ENCODE assay signal across 29 cellular contexts in the genomic region with DNA sequence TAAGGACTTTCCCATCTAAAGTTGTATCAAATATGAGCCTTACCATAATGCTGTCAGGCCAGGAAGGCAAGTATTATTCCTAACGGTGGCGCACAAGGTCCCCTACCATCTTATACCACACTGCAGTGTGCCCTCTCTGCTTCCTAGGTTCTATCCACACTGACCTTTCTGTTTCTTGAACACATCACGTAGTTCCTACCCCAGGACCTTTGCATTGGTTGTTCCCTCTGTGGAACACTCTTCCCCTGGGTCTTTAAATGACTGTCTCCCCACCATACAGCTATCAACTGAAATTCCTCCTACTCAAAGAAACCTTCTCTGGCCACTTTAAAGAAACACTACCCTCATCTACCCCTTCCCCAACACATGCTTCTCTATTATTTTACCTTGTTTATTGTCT.
DNase-seq lines count a peak whose midpoint lies in the region; ATAC-seq, FAIRE-seq and TF ChIP-seq lines count a peak whose summit lies in the region.
"Had no signal": no experiment of that assay in that cellular context is flagged by ENCODE, and none has a peak within 500 bp of the region (broad histone marks: within the 10 kb centered on the region; RNA-seq: fewer than 3 reads in every experiment).

No MANE protein-coding gene starts in this region.

- H3K9ac ChIP-seq in astrocyte (ENCODE audit: low read length): no peak overlapping the region
- no peak overlapping the region for H3K9ac ChIP-seq in stomach smooth muscle (ENCODE audit: low read length in 2 of 2)
- no peak overlapping the region for H3K9ac ChIP-seq in colonic mucosa (ENCODE audit: low read depth in 2 of 2, low read length in 2 of 2)
- H3K9ac ChIP-seq: BLaER1 had no signal

- peaks cover 22% of the 10 kb centered on the region for H3K4me1 Mint-ChIP-seq in astrocyte (ENCODE audit: low read depth, unreplicated experiment)
- peaks cover 7% of the 10 kb centered on the region for H3K4me1 Mint-ChIP-seq in neural crest cell
- H3K4me1 Mint-ChIP-seq: CD14-positive monocyte; CD4-positive, alpha-beta memory T cell; CD4-positive, CD25-positive, alpha-beta regulatory T cell had no signal

- 93% methylated on average over 3 of the region's 3 CpGs for WGBS in esophagus muscularis mucosa

- H3K27ac ChIP-seq in astrocyte (ENCODE audit: low read depth, low read length) (no peak overlapping the region), esophagus muscularis mucosa (replicated peaks in 1 of 4) (no peak overlapping the region), stomach smooth muscle (ENCODE audit: low read length) (peak overlapping the region; percentile 49), colonic mucosa (no peak overlapping the region), Peyer's patch (no peak overlapping the region)
- H3K27ac ChIP-seq: BLaER1 had no signal

- no peaks in the 10 kb centered on the region for H4K20me1 ChIP-seq in astrocyte (ENCODE audit: insufficient read depth, low read length)
- H4K20me1 ChIP-seq: BLaER1 had no signal

- H3K4me1 ChIP-seq in astrocyte (ENCODE audit: insufficient read depth, low read length) (no peaks in the 10 kb centered on the region), esophagus muscularis mucosa (peaks cover 0 to 18% (median 12%) of the 10 kb centered on the region in 4 donors), stomach smooth muscle (ENCODE audit: control insufficient read depth, insufficient read depth, low read length) (peaks cover 22% of the 10 kb centered on the region), colonic mucosa (no peaks in the 10 kb centered on the region), Peyer's patch (no peaks in the 10 kb centered on the region)
- H3K4me1 ChIP-seq: BE2C, BLaER1 had no signal

- H3K79me2 ChIP-seq in astrocyte (ENCODE audit: insufficient read depth, low read length): no peaks in the 10 kb centered on the region

- H2AFZ ChIP-seq in astrocyte (ENCODE audit: low read depth, low read length): no peak overlapping the region

- DNase-seq in astrocyte (ENCODE audit: low read depth) (no peak), esophagus muscularis mucosa (ENCODE audit: extremely low spot score) (peak; percentile 57), neural crest cell (ENCODE audit: low read depth, low spot score) (no peak), colonic mucosa (no peak), Peyer's patch (no peak)
- no peak for DNase-seq in activated CD4-positive, alpha-beta T cell treated with anti-CD3 and anti-CD28 coated beads for 4 hours
- DNase-seq: 8988T; ACHN; BE2C; C1 segment of cervical spinal cord; CD4-positive, alpha-beta memory T cell; CD4-positive, CD25-positive, alpha-beta regulatory T cell; CD8-positive, alpha-beta memory T cell; COR-L47; DMS 273 treated with DMSO at 0.1 percent for 48 hours; DMS153; DMS53; DMS79; DND-41; EL; GDM1 had no signal

- H3K4me3 Mint-ChIP-seq in astrocyte (ENCODE audit: unreplicated experiment): no peak overlapping the region
- H3K4me3 Mint-ChIP-seq in neural crest cell: no peak overlapping the region
- H3K4me3 Mint-ChIP-seq: CD14-positive monocyte; CD4-positive, alpha-beta memory T cell; CD4-positive, CD25-positive, alpha-beta regulatory T cell; CD8-positive, alpha-beta memory T cell had no signal

- no peak for ATAC-seq in HG02571 (IDR thresholded peaks at IDR 0.05; ENCODE audit: unreplicated experiment)
- ATAC-seq: GM12878 had no signal

- no peaks in the 10 kb centered on the region for H3K36me3 ChIP-seq in astrocyte (ENCODE audit: insufficient read depth, low read length)
- no peaks in the 10 kb centered on the region for H3K36me3 ChIP-seq in esophagus muscularis mucosa
- no peaks in the 10 kb centered on the region for H3K36me3 ChIP-seq in stomach smooth muscle (ENCODE audit: control insufficient read depth in 2 of 2, insufficient read depth in 2 of 2, low read length in 2 of 2)
- H3K36me3 ChIP-seq in colonic mucosa: no peaks in the 10 kb centered on the region
- no peaks in the 10 kb centered on the region for H3K36me3 ChIP-seq in Peyer's patch
- H3K36me3 ChIP-seq: BE2C, BLaER1 had no signal

- no peak for TF ChIP-seq CTCF in astrocyte (IDR thresholded peaks at IDR 0.05; ENCODE audit: insufficient read depth, low read depth, low read length)
- no peak for TF ChIP-seq CTCF in esophagus muscularis mucosa (IDR thresholded peaks at IDR 0.05)
- TF ChIP-seq CTCF in neural crest cell (conservative IDR thresholded peaks at IDR 0.05): no peak
- no peak for TF ChIP-seq CTCF in colonic mucosa (IDR thresholded peaks at IDR 0.05)
- no peak for TF ChIP-seq CTCF in Peyer's patch (IDR thresholded peaks at IDR 0.05)

- H3K9me3 Mint-ChIP-seq in astrocyte (ENCODE audit: unreplicated experiment) (no peaks in the 10 kb centered on the region), neural crest cell (no peaks in the 10 kb centered on the region)
- H3K9me3 Mint-ChIP-seq: CD4-positive, alpha-beta memory T cell; CD4-positive, CD25-positive, alpha-beta regulatory T cell; CD8-positive, alpha-beta memory T cell had no signal

- no peak for FAIRE-seq in astrocyte (lab: Jason Lieb, UNC)
- FAIRE-seq: A204.1, GM12878, GM12892, GM18507 had no signal

- H3K4me3 ChIP-seq in astrocyte (ENCODE audit: insufficient read depth, low read depth, low read length) (no peak overlapping the region), esophagus muscularis mucosa (no peak overlapping the region), stomach smooth muscle (ENCODE audit: low read length in 2 of 2) (no peak overlapping the region), colonic mucosa (no peak overlapping the region), Peyer's patch (no peak overlapping the region)
- H3K4me3 ChIP-seq: BLaER1, GM12878 had no signal

- no peak for TF ChIP-seq POLR2A in esophagus muscularis mucosa (IDR thresholded peaks at IDR 0.05; ENCODE audit: low read depth)
- no peak for TF ChIP-seq POLR2A in Peyer's patch (IDR thresholded peaks at IDR 0.05)

- H3K36me3 Mint-ChIP-seq in astrocyte (ENCODE audit: low read depth, unreplicated experiment) (no peaks in the 10 kb centered on the region), neural crest cell (ENCODE audit: low read depth) (no peaks in the 10 kb centered on the region)
- H3K36me3 Mint-ChIP-seq: CD14-positive monocyte; CD4-positive, alpha-beta memory T cell; CD4-positive, CD25-positive, alpha-beta regulatory T cell had no signal

- peaks cover 2% of the 10 kb centered on the region for H3K27me3 ChIP-seq in astrocyte (ENCODE audit: insufficient read depth, low read length)
- no peaks in the 10 kb centered on the region for H3K27me3 ChIP-seq in esophagus muscularis mucosa
- no peaks in the 10 kb centered on the region for H3K27me3 ChIP-seq in stomach smooth muscle (ENCODE audit: control insufficient read depth in 1 of 2, insufficient read depth in 2 of 2, low read length in 2 of 2)
- H3K27me3 ChIP-seq in colonic mucosa: no peaks in the 10 kb centered on the region
- no peaks in the 10 kb centered on the region for H3K27me3 ChIP-seq in Peyer's patch
- H3K27me3 ChIP-seq: BE2C, BLaER1 had no signal

- H3K27ac Mint-ChIP-seq in astrocyte (ENCODE audit: unreplicated experiment) (peak overlapping the region; percentile 28), neural crest cell (ENCODE audit: unreplicated experiment) (peak overlapping the region; percentile 7)
- H3K27ac Mint-ChIP-seq: CD4-positive, alpha-beta memory T cell; CD4-positive, CD25-positive, alpha-beta regulatory T cell; CD8-positive, alpha-beta memory T cell had no signal

- H3K4me2 ChIP-seq in astrocyte (ENCODE audit: low read length): no peak overlapping the region
- H3K4me2 ChIP-seq: BLaER1 had no signal

- no peaks in the 10 kb centered on the region for H3K27me3 Mint-ChIP-seq in astrocyte (ENCODE audit: low read depth, unreplicated experiment)
- H3K27me3 Mint-ChIP-seq in neural crest cell (ENCODE audit: low read depth): no peaks in the 10 kb centered on the region

- TF ChIP-seq EP300 in esophagus muscularis mucosa (IDR thresholded peaks at IDR 0.05): no peak

- H3K9me3 ChIP-seq in astrocyte (ENCODE audit: insufficient read depth, low read depth, low read length) (no peaks in the 10 kb centered on the region), esophagus muscularis mucosa (no peaks in the 10 kb centered on the region), stomach smooth muscle (ENCODE audit: control insufficient read depth in 2 of 2, low read length in 2 of 2) (no peaks in the 10 kb centered on the region), colonic mucosa (no peaks in the 10 kb centered on the region), Peyer's patch (no peaks in the 10 kb centered on the region)
- H3K9me3 ChIP-seq: BE2C, BLaER1 had no signal

- intact Hi-C loops in esophagus muscularis mucosa (cut with DNase I) (no loop called here), colonic mucosa (cut with DNase I) (no loop called here)
